Comparison of ENCODE assay signal across 8 cellular contexts in the genomic region with DNA sequence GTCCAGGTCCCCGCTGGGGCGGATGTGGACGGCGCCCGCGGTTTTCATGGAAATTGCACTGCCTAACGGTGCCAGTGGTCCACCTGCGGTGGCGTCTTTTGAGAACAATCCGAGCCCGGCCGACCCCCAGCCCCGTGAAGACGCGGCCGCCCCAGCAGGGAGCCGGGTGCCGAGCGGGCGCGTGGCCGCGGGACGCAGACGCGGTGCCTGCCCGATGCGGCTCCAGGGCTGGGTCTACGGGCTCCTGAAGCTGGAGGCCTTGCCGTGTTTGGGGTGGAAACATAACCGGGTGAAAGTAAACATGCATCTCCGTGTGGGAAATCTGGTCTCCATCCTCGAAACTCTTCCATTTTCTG. TPM values are rescaled to one million over a fixed set of nuclear protein-coding genes. Genes with fewer than 3 reads are reported as not detected.
DNase-seq lines count a peak whose midpoint lies in the region; ATAC-seq and TF ChIP-seq lines count a peak whose summit lies in the region.

No MANE protein-coding gene starts in this region.

- H3F3A ChIP-seq in Loucy (ENCODE audit: low read depth): peaks cover 3% of the 10 kb centered on the region; the same call in 1 of the 2 replicates

- ATAC-seq in GM21619 (IDR thresholded peaks at IDR 0.05; ENCODE audit: unreplicated experiment): peak; percentile 31

- H3K4me1 ChIP-seq in Loucy (ENCODE audit: insufficient read depth, low read length, poor library complexity, severe bottlenecking) (peaks cover 47% of the 10 kb centered on the region), mammary epithelial cell (ENCODE audit: insufficient read depth, low read length) (peaks cover 6% of the 10 kb centered on the region), liver (ENCODE audit: control insufficient read depth in 4 of 4, insufficient read depth in 4 of 4, low read length in 3 of 4) (peaks cover 0 to 14% (median 11%) of the 10 kb centered on the region in 4 donors), thymus (ENCODE audit: control insufficient read depth, insufficient read depth, low read length) (peaks cover 28% of the 10 kb centered on the region)

- TF ChIP-seq CTCF in Loucy (conservative IDR thresholded peaks at IDR 0.05; ENCODE audit: low read length): no peak
- TF ChIP-seq CTCF in mammary epithelial cell (conservative IDR thresholded peaks at IDR 0.05 in 1 of 2, IDR thresholded peaks at IDR 0.05 in 1 of 2; ENCODE audit: extremely low read depth in 1 of 2, insufficient read depth in 1 of 2, low read depth in 1 of 2, low read length in 2 of 2): no peak
- TF ChIP-seq CTCF in liver (IDR thresholded peaks at IDR 0.05; ENCODE audit: low read depth, low read length, missing input control): no peak

- DNase-seq in GM03348 (ENCODE audit: low spot score) (peak; percentile 72), mammary epithelial cell (peak; percentile 24), GM19240 (ENCODE audit: insufficient read length, low spot score) (no peak)
- DNase-seq in effector CD8-positive, alpha-beta T cell (lab: John Stamatoyannopoulos, UW): no peak

- H3K4me2 ChIP-seq in Loucy (ENCODE audit: low read depth, low read length, poor library complexity, severe bottlenecking) (peak overlapping the region; percentile 93), mammary epithelial cell (ENCODE audit: insufficient read depth, low read depth, low read length) (peak overlapping the region; percentile 79)

- no peak for TF ChIP-seq RAD21 in liver (IDR thresholded peaks at IDR 0.05)

- CTCF ChIA-PET in mammary epithelial cell (lab: Charles Lee; ENCODE audit: low non-redundant PET): no interaction called here

- dilution Hi-C loops in mammary epithelial cell (cut with HindIII; ENCODE audit: low sequenced_read_pairs): no loop called here

- H3K27ac ChIP-seq in mammary epithelial cell (ENCODE audit: insufficient read depth, low read depth, low read length) (peak overlapping the region; percentile 76), liver (ENCODE audit: low read depth in 1 of 2, low read length in 2 of 2) (peak overlapping the region; percentile 48 to 59), thymus (ENCODE audit: low read depth) (peak overlapping the region; percentile 80)

- no peaks in the 10 kb centered on the region for H3K27me3 ChIP-seq in Loucy (ENCODE audit: insufficient read depth, low read length, poor library complexity, severe bottlenecking)
- no peaks in the 10 kb centered on the region for H3K27me3 ChIP-seq in mammary epithelial cell (ENCODE audit: insufficient read depth, low read length)
- no peaks in the 10 kb centered on the region for H3K27me3 ChIP-seq in liver (ENCODE audit: control insufficient read depth in 4 of 4, insufficient read depth in 4 of 4, low read length in 3 of 4)
- no peaks in the 10 kb centered on the region for H3K27me3 ChIP-seq in thymus (ENCODE audit: control insufficient read depth, insufficient read depth)

- intact Hi-C loops in mammary epithelial cell (cut with micrococcal nuclease): loop anchor here (5.0 kb wide), 1 partner anchor 37 kb away; no protein-coding TSS in a partner anchor

- peaks cover 42% of the 10 kb centered on the region for H3K79me2 ChIP-seq in Loucy (ENCODE audit: insufficient read depth, low read length)
- H3K79me2 ChIP-seq in mammary epithelial cell (ENCODE audit: insufficient read depth, low read length): peaks cover 44% of the 10 kb centered on the region

- in situ Hi-C loops in mammary epithelial cell (cut with MboI; ENCODE audit: low sequenced_read_pairs in 2 of 2): no loop called here

- 4% methylated on average over 16 of the region's 33 CpGs for WGBS in mammary epithelial cell (ENCODE audit: low coverage, missing lambda C conversion rate)
- 1% methylated on average over 33 of the region's 33 CpGs for WGBS in liver
- under 1% methylated on average over 33 of the region's 33 CpGs for WGBS in thymus

- H3K9ac ChIP-seq in Loucy (ENCODE audit: low read depth, low read length, poor library complexity, severe bottlenecking) (peak overlapping the region; percentile 68), mammary epithelial cell (ENCODE audit: insufficient read depth, low read length) (peak overlapping the region; percentile 73), liver (ENCODE audit: low read depth in 1 of 2, low read length in 2 of 2) (peak overlapping the region; percentile 52 to 72)

- H3K36me3 ChIP-seq in Loucy (ENCODE audit: insufficient read depth, low read length): no peaks in the 10 kb centered on the region
- H3K36me3 ChIP-seq in mammary epithelial cell (ENCODE audit: insufficient read depth, low read length): no peaks in the 10 kb centered on the region
- H3K36me3 ChIP-seq in liver (ENCODE audit: control insufficient read depth in 4 of 4, insufficient read depth in 3 of 4, low read depth in 1 of 4, low read length in 3 of 4): no peaks in the 10 kb centered on the region
- H3K36me3 ChIP-seq in thymus (ENCODE audit: control insufficient read depth, insufficient read depth): no peaks in the 10 kb centered on the region

- H3K4me3 ChIP-seq in Loucy (ENCODE audit: low read length, poor library complexity, severe bottlenecking) (peak overlapping the region; percentile 91), mammary epithelial cell (replicated peaks in 1 of 3; ENCODE audit: insufficient read depth in 1 of 3, low read depth in 2 of 3, low read length in 3 of 3) (peak overlapping the region; percentile 69 to 88 (median 85)), liver (ENCODE audit: low read depth in 1 of 3, low read length in 3 of 3) (peak overlapping the region; percentile 72 to 96 (median 77)), thymus (ENCODE audit: low read length) (peak overlapping the region; percentile 95)

- H4K20me1 ChIP-seq in Loucy (ENCODE audit: insufficient read depth, low read length, poor library complexity, severe bottlenecking): peaks cover 22% of the 10 kb centered on the region
- no peaks in the 10 kb centered on the region for H4K20me1 ChIP-seq in mammary epithelial cell (ENCODE audit: insufficient read depth, low read length)

- no peaks in the 10 kb centered on the region for H3K9me3 ChIP-seq in Loucy (ENCODE audit: insufficient read depth, low read depth, low read length)
- no peaks in the 10 kb centered on the region for H3K9me3 ChIP-seq in mammary epithelial cell (replicated peaks; ENCODE audit: insufficient read depth, low read length)
- H3K9me3 ChIP-seq in liver (ENCODE audit: control insufficient read depth in 4 of 4, low read length in 3 of 4): no peaks in the 10 kb centered on the region
- no peaks in the 10 kb centered on the region for H3K9me3 ChIP-seq in thymus (ENCODE audit: control insufficient read depth)

- BruUV-seq in mammary epithelial cell (replicated peaks; lab: Mats Ljungman, UMichigan): no TSS peak

- H2AFZ ChIP-seq in Loucy (ENCODE audit: low read length) (no peak overlapping the region), mammary epithelial cell (ENCODE audit: low read depth, low read length) (peak overlapping the region; percentile 97)

- no peaks in the 10 kb centered on the region for H3K9me2 ChIP-seq in Loucy (replicated peaks; ENCODE audit: low read depth, low read length)

TF ChIP-seq in liver, 16 proteins besides CTCF, POLR2A, EP300 and RAD21 (continues in another document):
- no peak for TF ChIP-seq FOXA2 (IDR thresholded peaks at IDR 0.05)
- TF ChIP-seq RXRA (IDR thresholded peaks at IDR 0.05): no peak
- no peak for TF ChIP-seq NR2F2 (IDR thresholded peaks at IDR 0.05)
- TF ChIP-seq FOXA1 (IDR thresholded peaks at IDR 0.05): no peak
- TF ChIP-seq EGR1 (IDR thresholded peaks at IDR 0.05; ENCODE audit: low read depth in 2 of 2): no peak
- TF ChIP-seq, protein P1, sequence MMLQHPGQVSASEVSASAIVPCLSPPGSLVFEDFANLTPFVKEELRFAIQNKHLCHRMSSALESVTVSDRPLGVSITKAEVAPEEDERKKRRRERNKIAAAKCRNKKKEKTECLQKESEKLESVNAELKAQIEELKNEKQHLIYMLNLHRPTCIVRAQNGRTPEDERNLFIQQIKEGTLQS (IDR thresholded peaks at IDR 0.05): no peak
- TF ChIP-seq YY1 (IDR thresholded peaks at IDR 0.05): no peak
- TF ChIP-seq TAF1 (conservative IDR thresholded peaks at IDR 0.05): no peak
- no peak for TF ChIP-seq SP1 (IDR thresholded peaks at IDR 0.05)
- TF ChIP-seq JUND (IDR thresholded peaks at IDR 0.05): no peak
- TF ChIP-seq, protein P2, sequence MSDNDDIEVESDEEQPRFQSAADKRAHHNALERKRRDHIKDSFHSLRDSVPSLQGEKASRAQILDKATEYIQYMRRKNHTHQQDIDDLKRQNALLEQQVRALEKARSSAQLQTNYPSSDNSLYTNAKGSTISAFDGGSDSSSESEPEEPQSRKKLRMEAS (IDR thresholded peaks at IDR 0.05): no peak
- TF ChIP-seq HNF4A (conservative IDR thresholded peaks at IDR 0.05): no peak
- TF ChIP-seq GABPA (IDR thresholded peaks at IDR 0.05 in 1 of 2, conservative IDR thresholded peaks at IDR 0.05 in 1 of 2): no peak
- TF ChIP-seq, protein P3, sequence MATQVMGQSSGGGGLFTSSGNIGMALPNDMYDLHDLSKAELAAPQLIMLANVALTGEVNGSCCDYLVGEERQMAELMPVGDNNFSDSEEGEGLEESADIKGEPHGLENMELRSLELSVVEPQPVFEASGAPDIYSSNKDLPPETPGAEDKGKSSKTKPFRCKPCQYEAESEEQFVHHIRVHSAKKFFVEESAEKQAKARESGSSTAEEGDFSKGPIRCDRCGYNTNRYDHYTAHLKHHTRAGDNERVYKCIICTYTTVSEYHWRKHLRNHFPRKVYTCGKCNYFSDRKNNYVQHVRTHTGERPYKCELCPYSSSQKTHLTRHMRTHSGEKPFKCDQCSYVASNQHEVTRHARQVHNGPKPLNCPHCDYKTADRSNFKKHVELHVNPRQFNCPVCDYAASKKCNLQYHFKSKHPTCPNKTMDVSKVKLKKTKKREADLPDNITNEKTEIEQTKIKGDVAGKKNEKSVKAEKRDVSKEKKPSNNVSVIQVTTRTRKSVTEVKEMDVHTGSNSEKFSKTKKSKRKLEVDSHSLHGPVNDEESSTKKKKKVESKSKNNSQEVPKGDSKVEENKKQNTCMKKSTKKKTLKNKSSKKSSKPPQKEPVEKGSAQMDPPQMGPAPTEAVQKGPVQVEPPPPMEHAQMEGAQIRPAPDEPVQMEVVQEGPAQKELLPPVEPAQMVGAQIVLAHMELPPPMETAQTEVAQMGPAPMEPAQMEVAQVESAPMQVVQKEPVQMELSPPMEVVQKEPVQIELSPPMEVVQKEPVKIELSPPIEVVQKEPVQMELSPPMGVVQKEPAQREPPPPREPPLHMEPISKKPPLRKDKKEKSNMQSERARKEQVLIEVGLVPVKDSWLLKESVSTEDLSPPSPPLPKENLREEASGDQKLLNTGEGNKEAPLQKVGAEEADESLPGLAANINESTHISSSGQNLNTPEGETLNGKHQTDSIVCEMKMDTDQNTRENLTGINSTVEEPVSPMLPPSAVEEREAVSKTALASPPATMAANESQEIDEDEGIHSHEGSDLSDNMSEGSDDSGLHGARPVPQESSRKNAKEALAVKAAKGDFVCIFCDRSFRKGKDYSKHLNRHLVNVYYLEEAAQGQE (IDR thresholded peaks at IDR 0.05): no peak
- TF ChIP-seq HNF4G (IDR thresholded peaks at IDR 0.05): no peak

RNA-seq across cellular contexts. Expression of a gene that starts 0.5 kb away (rescaled TPM):
- total RNA-seq in mammary epithelial cell (10 to 100 TPM; 26.3 to 36.5 TPM), liver (10 to 100 TPM; 11.3 to 14.9 TPM)
- polyA plus RNA-seq in mammary epithelial cell (10.1 TPM), liver (1 to 10 TPM; 2.9 to 3.1 TPM), thymus (17.9 TPM)
- polyA minus RNA-seq in mammary epithelial cell: 25.8 TPM

Comparison
In these comparisons a context has a peak if more than half of its experiments do, and no peak if none do; other contexts are left out.
1. DNase-seq: peak in GM03348 (single experiment) and mammary epithelial cell (single experiment); none in GM19240 (single experiment) and effector CD8-positive, alpha-beta T cell (single experiment).
2. Peak in every context shown above with its lines, with median percentiles within 50 percentile points of each other: H3K4me3 ChIP-seq, H3K9ac ChIP-seq and H3K27ac ChIP-seq.